Comparison of ENCODE assay signal across 1 cellular context in genomic region chr4:7947927-7948326, GRCh38.
TF ChIP-seq lines count a peak whose summit lies in the region.

No MANE protein-coding gene starts in this region.

TF ChIP-seq in HepG2, 621 proteins besides CTCF, POLR2A, EP300 and RAD21 (continued from another document):
- TF ChIP-seq ATF7 (IDR thresholded peaks at IDR 0.05), result peak; percentile 31; the same call in 1 of the 2 replicates
- no peak for TF ChIP-seq ATF7 (CRISPR knock-in tag; IDR thresholded peaks at IDR 0.05)
